ENCODE assay signal across 1 cellular context in the genomic region with DNA sequence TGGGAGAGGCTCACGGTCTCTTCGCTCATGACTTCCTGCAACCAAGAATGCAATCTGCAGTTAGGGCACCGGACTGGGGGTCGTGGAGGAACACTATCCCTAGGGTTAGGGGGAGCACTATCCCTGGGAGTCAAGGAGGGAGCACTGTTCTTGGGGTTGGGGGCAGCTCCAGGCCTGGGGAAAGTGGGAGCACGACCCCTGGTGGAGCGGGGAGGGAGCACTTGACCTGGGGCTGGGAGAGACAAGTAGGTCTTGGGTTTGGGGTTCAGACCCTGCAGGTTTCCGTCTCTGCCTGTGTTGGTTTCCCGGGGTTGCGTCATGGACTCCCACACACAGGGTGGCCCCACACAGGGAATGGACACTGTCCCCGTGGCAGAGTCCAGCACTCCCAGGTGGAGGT.
TF ChIP-seq lines count a peak whose summit lies in the region.

No MANE protein-coding gene starts in this region.

TF ChIP-seq in HCT116, 20 proteins besides CTCF, POLR2A, EP300 and RAD21 (continued from another document):
- TF ChIP-seq, protein P1, sequence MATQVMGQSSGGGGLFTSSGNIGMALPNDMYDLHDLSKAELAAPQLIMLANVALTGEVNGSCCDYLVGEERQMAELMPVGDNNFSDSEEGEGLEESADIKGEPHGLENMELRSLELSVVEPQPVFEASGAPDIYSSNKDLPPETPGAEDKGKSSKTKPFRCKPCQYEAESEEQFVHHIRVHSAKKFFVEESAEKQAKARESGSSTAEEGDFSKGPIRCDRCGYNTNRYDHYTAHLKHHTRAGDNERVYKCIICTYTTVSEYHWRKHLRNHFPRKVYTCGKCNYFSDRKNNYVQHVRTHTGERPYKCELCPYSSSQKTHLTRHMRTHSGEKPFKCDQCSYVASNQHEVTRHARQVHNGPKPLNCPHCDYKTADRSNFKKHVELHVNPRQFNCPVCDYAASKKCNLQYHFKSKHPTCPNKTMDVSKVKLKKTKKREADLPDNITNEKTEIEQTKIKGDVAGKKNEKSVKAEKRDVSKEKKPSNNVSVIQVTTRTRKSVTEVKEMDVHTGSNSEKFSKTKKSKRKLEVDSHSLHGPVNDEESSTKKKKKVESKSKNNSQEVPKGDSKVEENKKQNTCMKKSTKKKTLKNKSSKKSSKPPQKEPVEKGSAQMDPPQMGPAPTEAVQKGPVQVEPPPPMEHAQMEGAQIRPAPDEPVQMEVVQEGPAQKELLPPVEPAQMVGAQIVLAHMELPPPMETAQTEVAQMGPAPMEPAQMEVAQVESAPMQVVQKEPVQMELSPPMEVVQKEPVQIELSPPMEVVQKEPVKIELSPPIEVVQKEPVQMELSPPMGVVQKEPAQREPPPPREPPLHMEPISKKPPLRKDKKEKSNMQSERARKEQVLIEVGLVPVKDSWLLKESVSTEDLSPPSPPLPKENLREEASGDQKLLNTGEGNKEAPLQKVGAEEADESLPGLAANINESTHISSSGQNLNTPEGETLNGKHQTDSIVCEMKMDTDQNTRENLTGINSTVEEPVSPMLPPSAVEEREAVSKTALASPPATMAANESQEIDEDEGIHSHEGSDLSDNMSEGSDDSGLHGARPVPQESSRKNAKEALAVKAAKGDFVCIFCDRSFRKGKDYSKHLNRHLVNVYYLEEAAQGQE (IDR thresholded peaks at IDR 0.05; ENCODE audit: low read depth) = no peak
